Comparison of ENCODE assay signal across 38 cellular contexts in genomic region chr4:94039226-94039625, GRCh38.
"Had no signal": no experiment of that assay in that cellular context is flagged by ENCODE, and none has a peak within 500 bp of the region (broad histone marks: within the 10 kb centered on the region; RNA-seq: fewer than 3 reads in every experiment).

No MANE protein-coding gene starts in this region.

- H3K4me3 Mint-ChIP-seq: activated naive CD4-positive, alpha-beta T cell treated with anti-CD3 and anti-CD28 coated beads for 36 hours; activated naive CD4-positive, alpha-beta T cell treated with anti-CD3 and anti-CD28 coated beads, Interleukin-2, amount 10 ng/mL, durations not matched to agents 7 days and 5 days; activated naive CD4-positive, alpha-beta T cell treated with anti-CD3 and anti-CD28 coated beads, Interleukin-2, amount 50 U/mL, for 24 hours; activated naive CD8-positive, alpha-beta T cell; activated naive CD8-positive, alpha-beta T cell treated with anti-CD3 and anti-CD28 coated beads for 36 hours; activated naive CD8-positive, alpha-beta T cell treated with anti-CD3 and anti-CD28 coated beads, Interleukin-2, amount 10 ng/mL, durations not matched to agents 7 days and 5 days; activated naive CD8-positive, alpha-beta T cell treated with anti-CD3 and anti-CD28 coated beads, Interleukin-2, amount 50 U/mL, for 24 hours; activated T-cell treated with anti-CD3 and anti-CD28 coated beads, Interleukin-2, amount 50 U/mL, for 24 hours; activated T-cell treated with anti-CD3 and anti-CD28 coated beads, Interleukin-2, amount 50 U/mL, for 4 hours; activated T-cell treated with anti-CD3 and anti-CD28 coated beads, Interleukin-2, amount 50 U/mL, for 72 hours; activated T-helper 1 cell treated with anti-CD3 and anti-CD28 coated beads, Interleukin-12 subunit alpha, Interleukin-12 subunit beta, Interleukin-2, Interleukin-4 antibody, amounts not matched to agents 30 ng/mL and 10 ng/mL and 1 ng/mL, durations not matched to agents 14 hours and 24 hours and 36 hours; activated T-helper 17 cell treated with anti-CD3 and anti-CD28 coated beads, Interleukin-2, amount 50 U/mL, for 72 hours; brain; central memory CD8-positive, alpha-beta T cell had no signal

- DNase-seq: activated effector memory CD4-positive, alpha-beta T cell treated with anti-CD3 and anti-CD28 coated beads, Interleukin-2, amount 50 U/mL, for 16 hours; activated effector memory CD4-positive, alpha-beta T cell treated with Interleukin-2 at 50 U/mL for 16 hours; activated gamma-delta T cell; activated gamma-delta T cell treated with Interleukin-2 at 50 U/mL for 16 hours; activated naive CD4-positive, alpha-beta T cell; activated naive CD4-positive, alpha-beta T cell treated with anti-CD3 and anti-CD28 coated beads for 36 hours; activated naive CD4-positive, alpha-beta T cell treated with anti-CD3 and anti-CD28 coated beads, Interleukin-2, amount 10 ng/mL, durations not matched to agents 7 days and 5 days; activated naive CD4-positive, alpha-beta T cell treated with anti-CD3 and anti-CD28 coated beads, Interleukin-2, amount 50 U/mL, for 16 hours; activated naive CD4-positive, alpha-beta T cell treated with Interleukin-2 at 50 U/mL for 16 hours; activated naive CD8-positive, alpha-beta T cell treated with anti-CD3 and anti-CD28 coated beads for 36 hours; activated naive CD8-positive, alpha-beta T cell treated with anti-CD3 and anti-CD28 coated beads, Interleukin-2, amount 10 ng/mL, durations not matched to agents 7 days and 5 days; activated naive CD8-positive, alpha-beta T cell treated with anti-CD3 and anti-CD28 coated beads, Interleukin-2, amount 50 U/mL, for 24 hours; activated T-cell treated with anti-CD3 and anti-CD28 coated beads, Interleukin-2, amount 50 U/mL, for 1 hour; activated T-cell treated with anti-CD3 and anti-CD28 coated beads, Interleukin-2, amount 50 U/mL, for 24 hours; activated T-cell treated with anti-CD3 and anti-CD28 coated beads, Interleukin-2, amount 50 U/mL, for 4 hours; activated T-cell treated with anti-CD3 and anti-CD28 coated beads, Interleukin-2, amount 50 U/mL, for 48 hours; activated T-cell treated with anti-CD3 and anti-CD28 coated beads, Interleukin-2, amount 50 U/mL, for 72 hours; adrenal gland; amniotic stem cell; amygdala; anterior cingulate cortex; aorta; body of pancreas; brain microvascular endothelial cell; caudate nucleus; central memory CD4-positive, alpha-beta T cell; cerebellar nuclear complex had no signal

- H3K27me3 Mint-ChIP-seq: activated naive CD4-positive, alpha-beta T cell treated with anti-CD3 and anti-CD28 coated beads, Interleukin-2, amount 10 ng/mL, durations not matched to agents 7 days and 5 days; activated naive CD4-positive, alpha-beta T cell treated with anti-CD3 and anti-CD28 coated beads, Interleukin-2, amount 50 U/mL, for 24 hours; activated naive CD8-positive, alpha-beta T cell; activated naive CD8-positive, alpha-beta T cell treated with anti-CD3 and anti-CD28 coated beads, Interleukin-2, amount 10 ng/mL, durations not matched to agents 7 days and 5 days; activated naive CD8-positive, alpha-beta T cell treated with anti-CD3 and anti-CD28 coated beads, Interleukin-2, amount 50 U/mL, for 24 hours; activated T-cell treated with anti-CD3 and anti-CD28 coated beads, Interleukin-2, amount 50 U/mL, for 24 hours; activated T-helper 17 cell treated with anti-CD3 and anti-CD28 coated beads, Interleukin-2, amount 50 U/mL, for 72 hours; brain; central memory CD8-positive, alpha-beta T cell had no signal

- H3K27me3 ChIP-seq: adrenal gland, ascending aorta, body of pancreas, brain microvascular endothelial cell, breast epithelium, cardiac muscle cell had no signal

- H3K9me3 Mint-ChIP-seq: activated naive CD4-positive, alpha-beta T cell treated with anti-CD3 and anti-CD28 coated beads for 36 hours; activated T-cell treated with anti-CD3 and anti-CD28 coated beads, Interleukin-2, amount 50 U/mL, for 24 hours; activated T-helper 17 cell treated with anti-CD3 and anti-CD28 coated beads, Interleukin-2, amount 50 U/mL, for 72 hours had no signal

- H3K36me3 Mint-ChIP-seq: activated naive CD4-positive, alpha-beta T cell treated with anti-CD3 and anti-CD28 coated beads, Interleukin-2, amount 10 ng/mL, durations not matched to agents 7 days and 5 days; activated naive CD4-positive, alpha-beta T cell treated with anti-CD3 and anti-CD28 coated beads, Interleukin-2, amount 50 U/mL, for 24 hours; activated naive CD8-positive, alpha-beta T cell; activated naive CD8-positive, alpha-beta T cell treated with anti-CD3 and anti-CD28 coated beads for 36 hours; activated naive CD8-positive, alpha-beta T cell treated with anti-CD3 and anti-CD28 coated beads, Interleukin-2, amount 10 ng/mL, durations not matched to agents 7 days and 5 days; brain had no signal

- H3K27ac Mint-ChIP-seq: activated naive CD4-positive, alpha-beta T cell treated with anti-CD3 and anti-CD28 coated beads for 36 hours; activated naive CD4-positive, alpha-beta T cell treated with anti-CD3 and anti-CD28 coated beads, Interleukin-2, amount 10 ng/mL, durations not matched to agents 7 days and 5 days; activated naive CD4-positive, alpha-beta T cell treated with anti-CD3 and anti-CD28 coated beads, Interleukin-2, amount 50 U/mL, for 24 hours; activated naive CD4-positive, alpha-beta T cell treated with anti-CD3 and anti-CD28 coated beads, Interleukin-2, amount 50 U/mL, for 72 hours; activated naive CD8-positive, alpha-beta T cell; activated naive CD8-positive, alpha-beta T cell treated with anti-CD3 and anti-CD28 coated beads for 36 hours; activated naive CD8-positive, alpha-beta T cell treated with anti-CD3 and anti-CD28 coated beads, Interleukin-2, amount 10 ng/mL, durations not matched to agents 7 days and 5 days; activated naive CD8-positive, alpha-beta T cell treated with anti-CD3 and anti-CD28 coated beads, Interleukin-2, amount 50 U/mL, for 24 hours; activated T-cell treated with anti-CD3 and anti-CD28 coated beads, Interleukin-2, amount 50 U/mL, for 24 hours; activated T-cell treated with anti-CD3 and anti-CD28 coated beads, Interleukin-2, amount 50 U/mL, for 72 hours; activated T-helper 1 cell treated with anti-CD3 and anti-CD28 coated beads, Interleukin-12 subunit alpha, Interleukin-12 subunit beta, Interleukin-2, Interleukin-4 antibody, amounts not matched to agents 30 ng/mL and 10 ng/mL and 1 ng/mL, durations not matched to agents 14 hours and 24 hours and 36 hours; activated T-helper 17 cell treated with anti-CD3 and anti-CD28 coated beads, Interleukin-2, amount 50 U/mL, for 72 hours; activated T-helper 2 cell treated with anti-CD3 and anti-CD28 coated beads, Interferon-gamma antibody, Interleukin-2, Interleukin-4, amounts not matched to agents 10 μg/mL and 5 μg/mL and 100 μg/mL, durations not matched to agents 14 hours and 24 hours and 36 hours; brain had no signal

- H3K4me3 ChIP-seq: adrenal gland, ascending aorta, body of pancreas, breast epithelium, cardiac muscle cell had no signal

- H3K4me1 Mint-ChIP-seq: activated naive CD4-positive, alpha-beta T cell treated with anti-CD3 and anti-CD28 coated beads, Interleukin-2, amount 10 ng/mL, durations not matched to agents 7 days and 5 days; activated naive CD4-positive, alpha-beta T cell treated with anti-CD3 and anti-CD28 coated beads, Interleukin-2, amount 50 U/mL, for 24 hours; activated naive CD8-positive, alpha-beta T cell treated with anti-CD3 and anti-CD28 coated beads for 36 hours; activated naive CD8-positive, alpha-beta T cell treated with anti-CD3 and anti-CD28 coated beads, Interleukin-2, amount 10 ng/mL, durations not matched to agents 7 days and 5 days; activated naive CD8-positive, alpha-beta T cell treated with anti-CD3 and anti-CD28 coated beads, Interleukin-2, amount 50 U/mL, for 24 hours; activated T-helper 17 cell treated with anti-CD3 and anti-CD28 coated beads, Interleukin-2, amount 50 U/mL, for 72 hours; brain; central memory CD8-positive, alpha-beta T cell had no signal

- H3K9me3 ChIP-seq: adrenal gland, ascending aorta, body of pancreas had no signal

- ATAC-seq: activated naive CD4-positive, alpha-beta T cell treated with anti-CD3 and anti-CD28 coated beads, Interleukin-2, amount 50 U/mL, for 72 hours; activated naive CD8-positive, alpha-beta T cell treated with anti-CD3 and anti-CD28 coated beads, Interleukin-2, amount 50 U/mL, for 24 hours; activated T-cell treated with anti-CD3 and anti-CD28 coated beads, Interleukin-2, amount 50 U/mL, for 4 hours; activated T-cell treated with anti-CD3 and anti-CD28 coated beads, Interleukin-2, amount 50 U/mL, for 72 hours; activated T-helper 17 cell treated with anti-CD3 and anti-CD28 coated beads, Interleukin-2, amount 50 U/mL, for 72 hours; body of pancreas had no signal

- H3K27ac ChIP-seq: adrenal gland, ascending aorta, body of pancreas, brain microvascular endothelial cell, breast epithelium, cardiac muscle cell had no signal

- H3K36me3 ChIP-seq: adrenal gland, ascending aorta, brain microvascular endothelial cell, breast epithelium, cardiac muscle cell had no signal

- H3K4me1 ChIP-seq: adrenal gland, ascending aorta, body of pancreas, breast epithelium had no signal
